In the genomic region with DNA sequence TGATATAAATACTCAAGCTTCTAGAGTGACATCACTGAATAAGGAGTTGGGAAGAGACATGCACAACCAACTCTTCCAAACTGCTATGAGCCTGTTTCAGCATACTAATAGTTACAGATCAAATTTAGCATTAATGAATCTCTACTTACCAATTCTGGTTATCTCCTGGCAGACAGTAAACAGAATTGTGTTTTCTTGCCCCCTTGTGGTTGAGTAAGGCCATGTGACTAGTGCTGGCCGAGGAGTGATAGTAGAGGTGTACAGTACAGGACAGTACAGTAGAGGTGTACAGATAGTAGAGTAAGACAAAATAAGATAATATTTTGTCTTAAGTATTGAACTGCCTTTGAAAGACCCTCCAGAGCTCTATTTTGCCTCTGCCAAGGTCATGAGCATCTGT, we compare ENCODE assay signal across 10 cellular contexts.
DNase-seq lines count a peak whose midpoint lies in the region; ATAC-seq and TF ChIP-seq lines count a peak whose summit lies in the region.
"Had no signal": no experiment of that assay in that cellular context is flagged by ENCODE, and none has a peak within 500 bp of the region (broad histone marks: within the 10 kb centered on the region; RNA-seq: fewer than 3 reads in every experiment).

No MANE protein-coding gene starts in this region.

- H3K36me3 ChIP-seq in heart right ventricle (no peaks in the 10 kb centered on the region), gastrocnemius medialis (no peaks in the 10 kb centered on the region)
- H3K36me3 ChIP-seq: HAP-1 had no signal

- ATAC-seq in GM18868 (IDR thresholded peaks at IDR 0.05; ENCODE audit: unreplicated experiment) (peak; percentile 89), heart right ventricle (peak in 3 of 8 donors; percentile 48 to 66 (median 61)), gastrocnemius medialis (no peak)
- ATAC-seq: K562 had no signal

- TF ChIP-seq POLR2A in gastrocnemius medialis (IDR thresholded peaks at IDR 0.05), result no peak

- TF ChIP-seq CTCF in heart right ventricle (IDR thresholded peaks at IDR 0.05) (peak in 8 of 9 donors; percentile 8 to 47 (median 32)), gastrocnemius medialis (IDR thresholded peaks at IDR 0.05 in 4 of 5, conservative IDR thresholded peaks at IDR 0.05 in 1 of 5) (no peak)

- in situ Hi-C loops in gastrocnemius medialis (cut with MboI; ENCODE audit: low sequenced_read_pairs in 4 of 4), result loop anchor here in 1 of 4 donors (25.0 kb wide), 1 partner anchor 95 kb away; no protein-coding TSS in a partner anchor

- intact Hi-C loops in heart right ventricle (cut with DNase I), result loop anchor here in 7 of 10 donors (2.0 to 10.0 kb wide), 6 partner anchors 508 to 680 kb away; no protein-coding TSS in a partner anchor
- intact Hi-C loops in gastrocnemius medialis (cut with DNase I; ENCODE audit: low total_unique reads), result no loop called here

- H3K27ac ChIP-seq in heart right ventricle (no peak overlapping the region), gastrocnemius medialis (no peak overlapping the region)

- WGBS in heart right ventricle, 2 donors, result 35 to 42% methylated on average over 1 of the region's 1 CpG

- H3K9me3 ChIP-seq in heart right ventricle, result no peaks in the 10 kb centered on the region
- H3K9me3 ChIP-seq in gastrocnemius medialis, result no peaks in the 10 kb centered on the region
- H3K9me3 ChIP-seq: HAP-1 had no signal

- H3K4me3 ChIP-seq in heart right ventricle, result no peak overlapping the region
- H3K4me3 ChIP-seq in gastrocnemius medialis, result no peak overlapping the region
- H3K4me3 ChIP-seq: HAP-1, K562 had no signal

- DNase-seq in Ammon's horn (ENCODE audit: low spot score) (peak; percentile 23), OCI-M1 (lab: John Stamatoyannopoulos, UW) (peak; percentile 46), heart right ventricle (no peak), NCI-H1048 (lab: John Stamatoyannopoulos, UW) (no peak), gastrocnemius medialis (no peak), iPS-NIHi7 (ENCODE audit: extremely low spot score) (no peak)
- no peak for DNase-seq in activated naive CD4-positive, alpha-beta T cell (lab: John Stamatoyannopoulos, UW)

- no peaks in the 10 kb centered on the region for H3K27me3 ChIP-seq in heart right ventricle
- no peaks in the 10 kb centered on the region for H3K27me3 ChIP-seq in gastrocnemius medialis

- H3K4me1 ChIP-seq in heart right ventricle (peaks cover 0 to 6% (median 0%) of the 10 kb centered on the region in 9 donors), gastrocnemius medialis (no peaks in the 10 kb centered on the region)
- H3K4me1 ChIP-seq: HAP-1 had no signal

Comparison
In these comparisons a context has a peak if more than half of its experiments do, and no peak if none do; other contexts are left out.
1. DNase-seq: peak in Ammon's horn (single experiment) and OCI-M1 (single experiment); none in heart right ventricle (0 of 2), activated naive CD4-positive, alpha-beta T cell (0 of 4), NCI-H1048 (single experiment), gastrocnemius medialis (0 of 2) and iPS-NIHi7 (single experiment).
2. CTCF ChIP-seq: peak in heart right ventricle (8 of 9); none in gastrocnemius medialis (0 of 5).